ENCODE assay signal across 9 cellular contexts in the genomic region with DNA sequence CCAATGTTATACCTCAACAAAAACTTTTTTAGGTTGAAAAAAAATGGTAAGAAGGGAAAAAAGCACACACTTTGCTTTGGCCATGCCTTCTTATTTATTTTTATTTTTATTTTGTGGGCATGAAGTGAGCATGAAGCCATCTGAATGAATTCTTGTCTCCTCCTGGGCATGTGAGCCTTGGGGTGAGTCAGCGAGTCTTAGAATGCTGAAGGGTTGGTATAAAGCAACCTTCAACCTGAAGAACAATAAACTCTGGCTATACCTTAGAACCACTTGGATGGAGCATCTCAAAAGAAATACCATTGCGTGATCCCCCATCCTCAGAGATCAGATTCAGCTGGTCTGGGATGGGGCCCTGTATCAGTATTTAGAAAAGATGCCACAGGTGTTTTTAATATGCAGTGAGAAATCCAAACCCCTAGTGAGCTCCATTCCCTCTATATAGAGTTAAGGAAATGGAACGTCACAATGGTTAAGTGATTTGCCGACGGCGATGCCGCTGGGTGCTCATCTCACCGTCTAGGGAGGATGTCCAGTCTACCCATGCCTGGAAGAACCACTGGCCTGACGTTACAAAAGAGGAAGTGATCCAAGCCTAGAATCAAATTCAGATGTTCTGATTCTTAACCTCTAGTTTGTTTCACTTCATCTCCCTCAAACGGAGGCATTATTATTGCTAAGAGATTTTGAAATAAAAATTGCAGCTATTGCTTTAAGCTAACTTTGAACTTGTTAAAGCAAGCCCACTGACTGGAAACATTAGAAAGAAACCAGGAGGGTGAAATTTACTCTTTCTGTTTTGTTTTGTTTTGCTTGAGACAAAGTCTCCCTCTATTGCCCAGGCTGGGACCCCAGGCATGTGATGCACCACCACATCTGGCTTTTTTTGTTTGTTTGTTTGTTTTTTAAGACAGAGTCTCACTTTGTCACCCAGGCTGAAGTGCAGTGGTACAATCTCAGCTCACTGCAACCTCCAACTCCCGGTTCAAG.
DNase-seq lines count a peak whose midpoint lies in the region; ATAC-seq and TF ChIP-seq lines count a peak whose summit lies in the region.
"Had no signal": no experiment of that assay in that cellular context is flagged by ENCODE, and none has a peak within 500 bp of the region (broad histone marks: within the 10 kb centered on the region; RNA-seq: fewer than 3 reads in every experiment).

No MANE protein-coding gene starts in this region.

- no peaks in the 10 kb centered on the region for H3K27me3 ChIP-seq in sigmoid colon

- H3K27ac Mint-ChIP-seq in stimulated activated memory B cell treated with anti-CD40 and anti-IgM and Interleukin-4, amounts not matched to agents 10 μg/mL and 1 μg/mL and 100 μg/mL, for 72 hours: no peak overlapping the region
- H3K27ac Mint-ChIP-seq: dendritic cell treated with granulocyte-macrophage colony-stimulating factor and Interleukin-4, amounts not matched to agents 40 ng/mL and 50 ng/mL, for 4 days had no signal

- peaks cover 25% of the 10 kb centered on the region for H3K4me1 Mint-ChIP-seq in stimulated activated memory B cell treated with anti-CD40 and anti-IgM and Interleukin-4, amounts not matched to agents 10 μg/mL and 1 μg/mL and 100 μg/mL, for 72 hours

- ATAC-seq in GM18907 (IDR thresholded peaks at IDR 0.05; ENCODE audit: unreplicated experiment) (peak; percentile 66), HG02759 (IDR thresholded peaks at IDR 0.05; ENCODE audit: unreplicated experiment) (peak; percentile 67)
- ATAC-seq in stimulated activated memory B cell treated with anti-CD40 and anti-IgM and Interleukin-4, amounts not matched to agents 10 μg/mL and 1 μg/mL and 100 μg/mL, for 72 hours: peak; percentile 92

- intact Hi-C loops in sigmoid colon (cut with DNase I): no loop called here

- H3K4me1 ChIP-seq in sigmoid colon: peaks cover 0 to 18% (median 9%) of the 10 kb centered on the region in 4 donors

- H3K27ac ChIP-seq in sigmoid colon: no peak overlapping the region

- no peak for TF ChIP-seq EP300 in sigmoid colon (IDR thresholded peaks at IDR 0.05)

- H3K4me3 ChIP-seq in NB4 (ENCODE audit: low read depth, low read length) (no peak overlapping the region), sigmoid colon (no peak overlapping the region)

- TF ChIP-seq POLR2A in NB4 (IDR thresholded peaks at IDR 0.05; ENCODE audit: extremely low read depth, insufficient read length) (no peak), sigmoid colon (IDR thresholded peaks at IDR 0.05) (no peak)

- H3K4me3 Mint-ChIP-seq in stimulated activated memory B cell treated with anti-CD40 and anti-IgM and Interleukin-4, amounts not matched to agents 10 μg/mL and 1 μg/mL and 100 μg/mL, for 72 hours: no peak overlapping the region
- H3K4me3 Mint-ChIP-seq: dendritic cell treated with granulocyte-macrophage colony-stimulating factor and Interleukin-4, amounts not matched to agents 40 ng/mL and 50 ng/mL, for 4 days had no signal

- H3K9me3 Mint-ChIP-seq in stimulated activated memory B cell treated with anti-CD40 and anti-IgM and Interleukin-4, amounts not matched to agents 10 μg/mL and 1 μg/mL and 100 μg/mL, for 72 hours: peaks cover 7% of the 10 kb centered on the region

- H3K9me3 ChIP-seq in sigmoid colon: no peaks in the 10 kb centered on the region

- no peak for TF ChIP-seq CTCF in NB4 (IDR thresholded peaks at IDR 0.05; ENCODE audit: low read depth, low read length)
- TF ChIP-seq CTCF in sigmoid colon (IDR thresholded peaks at IDR 0.05): no peak

- H3K36me3 Mint-ChIP-seq in stimulated activated memory B cell treated with anti-CD40 and anti-IgM and Interleukin-4, amounts not matched to agents 10 μg/mL and 1 μg/mL and 100 μg/mL, for 72 hours: peaks cover 7% of the 10 kb centered on the region

- WGBS in sigmoid colon, 2 donors: 74 to 91% methylated on average over 11 of the region's 11 CpGs

- peak; percentile 17 for DNase-seq in NB4 (ENCODE audit: low read depth)
- DNase-seq in sigmoid colon: no peak
- no peak for DNase-seq in activated CD4-positive, alpha-beta T cell treated with anti-CD3 and anti-CD28 coated beads for 1 hour
- DNase-seq in NCI-H2196 treated with DMSO at 0.1 percent for 48 hours (lab: John Stamatoyannopoulos, UW; ENCODE audit: unreplicated experiment): no peak
- DNase-seq: stimulated activated CD4-positive, alpha-beta T cell treated with anti-CD3 and anti-CD28 coated beads, Interleukin-15, amount 100 ng/mL, for 24 hours had no signal

- no peaks in the 10 kb centered on the region for H3K36me3 ChIP-seq in sigmoid colon

- no peaks in the 10 kb centered on the region for H3K27me3 Mint-ChIP-seq in stimulated activated memory B cell treated with anti-CD40 and anti-IgM and Interleukin-4, amounts not matched to agents 10 μg/mL and 1 μg/mL and 100 μg/mL, for 72 hours
